Comparison of ENCODE assay signal across 8 cellular contexts in genomic region chr1:93179886-93180722, GRCh38. TPM values are rescaled to one million over a fixed set of nuclear protein-coding genes. Genes with fewer than 3 reads are reported as not detected.
DNase-seq lines count a peak whose midpoint lies in the region; ATAC-seq and TF ChIP-seq lines count a peak whose summit lies in the region.

Gene TMED5, minus strand, starts transcription at chr1:93180413. Its CDS starts 171 bp downstream, at chr1:93180242.

- H3K36me3 ChIP-seq in left ventricle myocardium inferior: no peaks in the 10 kb centered on the region

- peak; percentile 46 for TF ChIP-seq CTCF in left ventricle myocardium inferior (IDR thresholded peaks at IDR 0.05; ENCODE audit: borderline replicate concordance)
- peak; percentile 24 for TF ChIP-seq CTCF in progenitor cell of endocrine pancreas (IDR thresholded peaks at IDR 0.05; ENCODE audit: unreplicated experiment)

- H3K9me3 ChIP-seq in T-helper 17 cell (ENCODE audit: control insufficient read depth, low read length, poor library complexity, severe bottlenecking): no peaks in the 10 kb centered on the region
- H3K9me3 ChIP-seq in left ventricle myocardium inferior (replicated peaks): no peaks in the 10 kb centered on the region

- intact Hi-C loops in left ventricle myocardium inferior (cut with micrococcal nuclease): no loop called here

- no peaks in the 10 kb centered on the region for H3K9me3 Mint-ChIP-seq in progenitor cell of endocrine pancreas (ENCODE audit: low read depth)

- ATAC-seq in GM18498 (IDR thresholded peaks at IDR 0.05; ENCODE audit: unreplicated experiment): peak; percentile 85
- ATAC-seq in HG02938 (IDR thresholded peaks at IDR 0.05; ENCODE audit: unreplicated experiment): peak; percentile 81
- ATAC-seq in T-helper 17 cell: peak; percentile 82

- H3K36me3 Mint-ChIP-seq in T-helper 17 cell (ENCODE audit: low read depth) (peaks cover 4% of the 10 kb centered on the region), progenitor cell of endocrine pancreas (ENCODE audit: insufficient read depth) (peaks cover 2% of the 10 kb centered on the region)

- H3K27ac Mint-ChIP-seq in T-helper 17 cell (peak within 1 kb of the TSS; percentile 98), progenitor cell of endocrine pancreas (peak within 1 kb of the TSS; percentile 99)

- H3K27ac ChIP-seq in left ventricle myocardium inferior (replicated peaks): peak within 1 kb of the TSS; percentile 99

- DNase-seq in NCI-H1694 treated with DMSO at 0.1 percent for 48 hours (lab: John Stamatoyannopoulos, UW) (peak; percentile 97), T-helper 17 cell (peak; percentile 93 to 94 (median 94)), amygdala (lab: John Stamatoyannopoulos, UW) (peak; percentile 58 to 98 (median 95)), left ventricle myocardium inferior (peak; percentile 97), progenitor cell of endocrine pancreas (ENCODE audit: low spot score, unreplicated experiment) (peak; percentile 95), ureter (ENCODE audit: low spot score) (peak; percentile 99)

- H3K4me1 ChIP-seq in left ventricle myocardium inferior: peaks cover 51% of the 10 kb centered on the region

- peak within 1 kb of the TSS; percentile 89 for H3K4me3 ChIP-seq in left ventricle myocardium inferior

- H3K4me1 Mint-ChIP-seq in T-helper 17 cell: peaks cover 38% of the 10 kb centered on the region
- H3K4me1 Mint-ChIP-seq in progenitor cell of endocrine pancreas (ENCODE audit: low read depth): peaks cover 13% of the 10 kb centered on the region

- no peaks in the 10 kb centered on the region for H3K27me3 ChIP-seq in left ventricle myocardium inferior (ENCODE audit: low read depth)

- no peaks in the 10 kb centered on the region for H3K27me3 Mint-ChIP-seq in T-helper 17 cell
- H3K27me3 Mint-ChIP-seq in progenitor cell of endocrine pancreas: no peaks in the 10 kb centered on the region

- H3K4me3 Mint-ChIP-seq in T-helper 17 cell (peak within 1 kb of the TSS; percentile 99), progenitor cell of endocrine pancreas (ENCODE audit: low read depth) (peak within 1 kb of the TSS; percentile 96)

RNA-seq across cellular contexts. Expression of gene TMED5, which starts in this region (rescaled TPM):
- total RNA-seq in T-helper 17 cell: 10 to 100 TPM; 47.6 to 55.1 TPM
- 44.0 TPM for total RNA-seq in left ventricle myocardium inferior
- total RNA-seq in progenitor cell of endocrine pancreas: 35.4 and 37.4 TPM in 2 replicates
- 44.6 TPM for total RNA-seq in ureter

Comparison
In these comparisons a context has a peak if more than half of its experiments do, and no peak if none do; other contexts are left out.
1. Peak in every context shown above with its lines: DNase-seq, ATAC-seq, H3K4me3 ChIP-seq and H3K27ac ChIP-seq.